In genomic region chr19:3310280-3310679, GRCh38 we compare ENCODE assay signal across 9 cellular contexts.
"Had no signal": no experiment of that assay in that cellular context is flagged by ENCODE, and none has a peak within 500 bp of the region (broad histone marks: within the 10 kb centered on the region; RNA-seq: fewer than 3 reads in every experiment).

No MANE protein-coding gene starts in this region.

- H3K27ac Mint-ChIP-seq: GM23338, H9, HFFc6 had no signal

- FAIRE-seq: H1, H54 had no signal

- H2AFZ ChIP-seq: GM23338 had no signal

- H3K4me3 Mint-ChIP-seq: GM23338, H9, HFFc6 had no signal

- DNase-seq: H9, HCEC 1CT, HFFc6, IMR-90, KBM-7 had no signal

- H3K27ac ChIP-seq: HL-60 had no signal

- H3K4me2 ChIP-seq: GM23338 had no signal

- ATAC-seq: GM23338 had no signal

- H3K4me1 Mint-ChIP-seq: GM23338 had no signal

- H3K4me3 ChIP-seq: GM23338 had no signal
